In the genomic region with DNA sequence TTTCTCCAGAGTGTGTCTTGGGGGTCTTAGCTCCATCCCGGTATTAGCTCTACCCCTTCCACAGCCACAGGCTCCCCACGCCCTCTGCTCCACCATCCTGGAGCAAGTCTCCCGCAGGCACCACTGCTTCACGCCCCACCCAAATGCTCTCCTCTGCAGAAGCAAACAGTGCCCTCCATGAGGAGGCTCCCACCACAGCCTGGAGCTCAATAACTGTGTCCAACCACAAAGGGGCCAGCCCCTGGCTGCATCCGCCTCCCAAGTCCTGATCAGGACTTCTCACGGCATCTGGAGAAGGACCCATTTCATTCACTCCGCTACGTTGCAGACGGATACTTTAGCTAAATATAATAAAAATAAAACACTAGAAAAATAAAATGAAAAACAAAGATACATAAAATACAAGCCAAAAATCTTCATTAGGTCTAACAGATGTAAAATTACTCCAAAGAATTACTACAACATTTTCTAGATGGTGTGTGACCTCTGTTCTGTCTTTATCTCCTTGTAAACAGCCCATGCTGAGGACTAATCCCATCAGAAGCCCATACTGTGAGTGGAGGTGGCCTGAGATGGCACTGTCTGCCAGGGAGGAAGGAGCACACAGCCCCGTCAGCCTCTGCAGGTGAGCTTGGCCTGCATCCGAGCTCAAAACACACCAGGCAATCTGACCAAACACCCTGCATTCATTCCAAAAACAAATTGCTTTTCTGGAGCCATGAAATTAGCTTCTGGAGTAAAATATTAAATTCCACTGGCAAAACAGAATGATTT, we compare ENCODE assay signal across 23 cellular contexts.
A peak's percentile ranks its signal among the peaks of the same experiment; 100 is the strongest.
DNase-seq lines count a peak whose midpoint lies in the region; ATAC-seq and TF ChIP-seq lines count a peak whose summit lies in the region.
"Had no signal": no experiment of that assay in that cellular context is flagged by ENCODE, and none has a peak within 500 bp of the region (broad histone marks: within the 10 kb centered on the region; RNA-seq: fewer than 3 reads in every experiment).

No MANE protein-coding gene starts in this region.

- peak; percentile 38 for DNase-seq in H7
- DNase-seq in ecto neural progenitor cell (ENCODE audit: low spot score), result peak; percentile 37
- peak; percentile 1 for DNase-seq in stimulated activated CD8-positive, alpha-beta memory T cell treated with anti-CD3 and anti-CD28 coated beads, Interleukin-4, amount 100 ng/mL, for 48 hours
- no peak for DNase-seq in NCI-H1694 treated with DMSO at 0.1 percent for 48 hours (lab: John Stamatoyannopoulos, UW)
- DNase-seq: CD4-positive, CD25-positive, alpha-beta regulatory T cell; H9; KBM-7; MM.1S; NCI-H1048; NCI-H1417 treated with DMSO at 0.1 percent for 48 hours; NCI-H2029; NCI-H2171; NCI-H345; NCI-H524; NCI-H774; Peyer's patch; SJCRH30 had no signal

- no peaks in the 10 kb centered on the region for H3K36me3 Mint-ChIP-seq in nephron (ENCODE audit: low read depth)
- H3K36me3 Mint-ChIP-seq: CD4-positive, CD25-positive, alpha-beta regulatory T cell had no signal

- H3K27me3 ChIP-seq in H7 (ENCODE audit: control insufficient read depth, insufficient read depth, low read length), result no peaks in the 10 kb centered on the region
- H3K27me3 ChIP-seq: Peyer's patch, SJCRH30 had no signal

- peak overlapping the region; percentile 96 to 99 (median 97) for H3K27ac Mint-ChIP-seq in nephron
- H3K27ac Mint-ChIP-seq: B cell; CD4-positive, CD25-positive, alpha-beta regulatory T cell had no signal

- TF ChIP-seq CTCF in nephron (IDR thresholded peaks at IDR 0.05; ENCODE audit: unreplicated experiment in 3 of 3), result no peak

- H3K4me1 Mint-ChIP-seq in nephron, result peaks cover 58% of the 10 kb centered on the region
- H3K4me1 Mint-ChIP-seq: B cell; CD4-positive, CD25-positive, alpha-beta regulatory T cell had no signal

- no peaks in the 10 kb centered on the region for H3K36me3 ChIP-seq in H7 (replicated peaks; ENCODE audit: control insufficient read depth, insufficient read depth, low read length)
- H3K36me3 ChIP-seq: Peyer's patch, SJCRH30 had no signal

- ATAC-seq in HG02885 (IDR thresholded peaks at IDR 0.05; ENCODE audit: poor library complexity, unreplicated experiment) (no peak), HG03039 (IDR thresholded peaks at IDR 0.05; ENCODE audit: unreplicated experiment) (no peak)
- ATAC-seq: A549, GM12878 had no signal

- H3K4me3 ChIP-seq in H7 (ENCODE audit: insufficient read depth, low read depth, low read length), result no peak overlapping the region
- H3K4me3 ChIP-seq: A549, GM12878, Peyer's patch, SJCRH30 had no signal

- H3K4me3 Mint-ChIP-seq in nephron, result peak overlapping the region in 2 of 3 experiments; percentile 29 to 41
- H3K4me3 Mint-ChIP-seq: B cell; CD4-positive, CD25-positive, alpha-beta regulatory T cell; H9 had no signal

- peaks cover 5% of the 10 kb centered on the region for H3K9me3 Mint-ChIP-seq in nephron

- H3K27me3 Mint-ChIP-seq in nephron (ENCODE audit: low read depth), result peaks cover 29% of the 10 kb centered on the region
- H3K27me3 Mint-ChIP-seq: CD4-positive, CD25-positive, alpha-beta regulatory T cell had no signal
